In genomic region chr22:32322986-32323385, GRCh38 we compare ENCODE assay signal across 25 cellular contexts. TPM values are rescaled to one million over a fixed set of nuclear protein-coding genes. Genes with fewer than 3 reads are reported as not detected.
"Had no signal": no experiment of that assay in that cellular context is flagged by ENCODE, and none has a peak within 500 bp of the region (broad histone marks: within the 10 kb centered on the region; RNA-seq: fewer than 3 reads in every experiment).

No MANE protein-coding gene starts in this region.

- H3K4me1 ChIP-seq: adrenal gland, ascending aorta, esophagus muscularis mucosa, parathyroid adenoma, right lobe of liver, suprapubic skin, transverse colon, vagina had no signal

- DNase-seq: activated gamma-delta T cell treated with Interleukin-2 at 50 U/mL for 16 hours; central memory CD4-positive, alpha-beta T cell; effector memory CD8-positive, alpha-beta T cell; glutamatergic neuron; midbrain; natural killer cell; stimulated activated naive CD8-positive, alpha-beta T cell treated with anti-CD3 and anti-CD28 coated beads, Interleukin-15, amount 100 ng/mL, for 72 hours; T1000; transverse colon had no signal

- H3K27ac ChIP-seq: adrenal gland, ascending aorta, esophagus muscularis mucosa, hepatocyte, neutrophil, parathyroid adenoma, right lobe of liver, skin epidermis, suprapubic skin, transverse colon, vagina had no signal

- ATAC-seq: effector memory CD8-positive, alpha-beta T cell; natural killer cell; right lobe of liver; stimulated activated effector memory CD8-positive, alpha-beta T cell treated with anti-CD3 and anti-CD28 coated beads, Interleukin-12 subunit alpha, Interleukin-12 subunit beta, amount 100 ng/mL, for 72 hours; stimulated activated naive CD8-positive, alpha-beta T cell treated with anti-CD3 and anti-CD28 coated beads, Interleukin-15, amount 100 ng/mL, for 72 hours; WTC11 had no signal

- H3K9me3 ChIP-seq: adrenal gland, ascending aorta, neutrophil, right lobe of liver, suprapubic skin, transverse colon, vagina had no signal

- H3K27me3 ChIP-seq: adrenal gland, ascending aorta, hepatocyte, neutrophil, right lobe of liver, transverse colon, vagina had no signal

- H3K36me3 ChIP-seq: adrenal gland, ascending aorta, esophagus muscularis mucosa, neutrophil, right lobe of liver, suprapubic skin, transverse colon, vagina had no signal

- H3K4me3 ChIP-seq: adrenal gland, ascending aorta, esophagus muscularis mucosa, hepatocyte, right lobe of liver, skin epidermis, suprapubic skin, transverse colon, vagina had no signal

RNA-seq across cellular contexts. Expression of gene RFPL3, which starts 34.7 kb away (rescaled TPM):
- total RNA-seq: activated T-helper 1 cell treated with anti-CD3 and anti-CD28 coated beads, Interleukin-12 subunit alpha, Interleukin-12 subunit beta, Interleukin-2, Interleukin-4 antibody, amounts not matched to agents 30 ng/mL and 10 ng/mL and 1 ng/mL, durations not matched to agents 14 hours and 24 hours and 36 hours; adrenal gland; ascending aorta; dermis microvascular lymphatic vessel endothelial cell; esophagus muscularis mucosa; frontal cortex; hepatocyte; liver; natural killer cell; right lobe of liver; suprapubic skin; transverse colon; vagina; WTC11 had no signal
- polyA plus RNA-seq: adrenal gland, hepatocyte, liver had no signal
